Comparison of ENCODE assay signal across 10 cellular contexts in genomic region chr13:112710855-112711527, GRCh38. TPM values are rescaled to one million over a fixed set of nuclear protein-coding genes. Genes with fewer than 3 reads are reported as not detected.
DNase-seq lines count a peak whose midpoint lies in the region; TF ChIP-seq lines count a peak whose summit lies in the region.
"Had no signal": no experiment of that assay in that cellular context is flagged by ENCODE, and none has a peak within 500 bp of the region (broad histone marks: within the 10 kb centered on the region; RNA-seq: fewer than 3 reads in every experiment).

No MANE protein-coding gene starts in this region.

- H3K27me3 ChIP-seq in MG63 (no peaks in the 10 kb centered on the region), ectodermal cell (ENCODE audit: control insufficient read depth, insufficient read depth, low read length, poor library complexity, severe bottlenecking) (no peaks in the 10 kb centered on the region), mesendoderm (ENCODE audit: insufficient read depth, low read length, poor library complexity) (no peaks in the 10 kb centered on the region)

- in situ Hi-C loops in G401 (cut with HindIII; ENCODE audit: low sequenced_read_pairs), result no loop called here

- H2AK5ac ChIP-seq in mesendoderm (ENCODE audit: low read length), result no peak overlapping the region

- H4K5ac ChIP-seq in mesendoderm (ENCODE audit: low read length), result no peak overlapping the region

- no peak overlapping the region for H3K56ac ChIP-seq in mesendoderm (ENCODE audit: low read length)

- H3K4ac ChIP-seq in mesendoderm (ENCODE audit: low read depth, low read length), result no peak overlapping the region

- H3K9ac ChIP-seq in mesendoderm (ENCODE audit: low read length), result no peak overlapping the region

- H3K4me2 ChIP-seq in mesendoderm (ENCODE audit: low read length), result no peak overlapping the region

- H3K23ac ChIP-seq in mesendoderm (ENCODE audit: low read length), result no peak overlapping the region

- H2BK5ac ChIP-seq in mesendoderm (ENCODE audit: low read length), result no peak overlapping the region

- H2BK15ac ChIP-seq in mesendoderm (replicated peaks; ENCODE audit: low read depth), result no peak overlapping the region

- H2BK120ac ChIP-seq in mesendoderm (ENCODE audit: low read depth, low read length), result no peak overlapping the region

- H3K79me1 ChIP-seq in mesendoderm (ENCODE audit: low read length), result peaks cover 14% of the 10 kb centered on the region

- peaks cover 45% of the 10 kb centered on the region for H3K4me1 ChIP-seq in ectodermal cell (ENCODE audit: control insufficient read depth, insufficient read depth, low read length)
- peaks cover 17% of the 10 kb centered on the region for H3K4me1 ChIP-seq in mesendoderm (ENCODE audit: control insufficient read depth, low read depth, low read length)

- H3K27ac ChIP-seq in ectodermal cell (ENCODE audit: insufficient read depth, low read depth, low read length, poor library complexity, severe bottlenecking) (peak overlapping the region; percentile 97), mesendoderm (ENCODE audit: low read depth, low read length) (peak overlapping the region; percentile 93), substantia nigra (ENCODE audit: low read depth, low read length, poor library complexity, severe bottlenecking) (peak overlapping the region; percentile 52)

- no peaks in the 10 kb centered on the region for H3K36me3 ChIP-seq in MG63
- no peaks in the 10 kb centered on the region for H3K36me3 ChIP-seq in ectodermal cell (ENCODE audit: control insufficient read depth, insufficient read depth, low read length)
- H3K36me3 ChIP-seq in mesendoderm (ENCODE audit: control insufficient read depth, insufficient read depth, low read length), result no peaks in the 10 kb centered on the region

- no peak for TF ChIP-seq CTCF in GM10266 (IDR thresholded peaks at IDR 0.05; ENCODE audit: control insufficient read depth, insufficient read depth, low read depth, missing control alignments)

- no peaks in the 10 kb centered on the region for H3K9me3 ChIP-seq in MG63
- no peaks in the 10 kb centered on the region for H3K9me3 ChIP-seq in ectodermal cell (ENCODE audit: control insufficient read depth, low read length)

- DNase-seq in MG63 (no peak), mesendoderm (no peak), substantia nigra (lab: John Stamatoyannopoulos, UW) (no peak), GM10266 (ENCODE audit: extremely low spot score) (no peak), epidermal melanocyte (ENCODE audit: insufficient read length, low spot score) (no peak), G401 (ENCODE audit: low spot score) (no peak), iPS-NIHi11 (ENCODE audit: low spot score) (no peak)
- DNase-seq: activated CD8-positive, alpha-beta T cell treated with anti-CD3 and anti-CD28 coated beads for 36 hours; NCI-H1092 had no signal

- peak overlapping the region; percentile 61 for H3K18ac ChIP-seq in mesendoderm (ENCODE audit: low read length)

- peak overlapping the region; percentile 21; the same call in 1 of the 2 replicates for H3K4me3 ChIP-seq in MG63
- H3K4me3 ChIP-seq in ectodermal cell (ENCODE audit: insufficient read depth, low read depth, low read length), result peak overlapping the region; percentile 22
- H3K4me3 ChIP-seq in mesendoderm (ENCODE audit: low read length), result no peak overlapping the region

- H3K79me2 ChIP-seq in mesendoderm (ENCODE audit: control insufficient read depth, insufficient read depth, low read length), result peaks cover 13% of the 10 kb centered on the region

- WGBS in ectodermal cell, 2 experiments, result 81 to 85% methylated on average over 18 to 21 of the region's 22 CpGs
- no CpG with 5 or more reads among the region's 22 CpGs for WGBS in mesendoderm (ENCODE audit: extremely low coverage, insufficient coverage, low lambda C conversion rate)

- no peak overlapping the region for H4K8ac ChIP-seq in mesendoderm (ENCODE audit: low read depth, low read length)

RNA-seq across cellular contexts. Expression of gene ATP11A, which starts 21.2 kb away (rescaled TPM):
- total RNA-seq in MG63 (2014; rRNA removed; shearing (Covaris generic); ENCODE audit: low replicate concordance), result 2.5 and 2.7 TPM in 2 replicates
- 35.7 TPM for polyA plus RNA-seq in ectodermal cell (2013, experiment 1 of 4)
- polyA plus RNA-seq in ectodermal cell (2013, experiment 2 of 4), result 48.6 TPM
- 30.4 TPM for polyA plus RNA-seq in ectodermal cell (2013, experiment 3 of 4)
- polyA plus RNA-seq in ectodermal cell (2013, experiment 4 of 4), result 33.3 TPM
- 12.6 TPM for polyA plus RNA-seq in mesendoderm (2013, experiment 1 of 2)
- 12.0 TPM for polyA plus RNA-seq in mesendoderm (2013, experiment 2 of 2)
- 4.2 and 4.5 TPM in 2 replicates for total RNA-seq in G401 (2014; rRNA removed; shearing (Covaris generic))
